ENCODE assay signal across 23 cellular contexts in genomic region chr1:63976006-63976405, GRCh38.
A peak's percentile ranks its signal among the peaks of the same experiment; 100 is the strongest.
DNase-seq lines count a peak whose midpoint lies in the region; ATAC-seq and TF ChIP-seq lines count a peak whose summit lies in the region.
"Had no signal": no experiment of that assay in that cellular context is flagged by ENCODE, and none has a peak within 500 bp of the region (broad histone marks: within the 10 kb centered on the region; RNA-seq: fewer than 3 reads in every experiment).

No MANE protein-coding gene starts in this region.

- H4K20me1 ChIP-seq in OCI-LY7 (ENCODE audit: insufficient read depth, low read length) = no peaks in the 10 kb centered on the region

- H3K79me2 ChIP-seq in OCI-LY7 (ENCODE audit: insufficient read depth, low read depth, low read length) = no peaks in the 10 kb centered on the region

- H3K27ac ChIP-seq in VCaP (peak overlapping the region; percentile 73), OCI-LY7 (ENCODE audit: low read depth, low read length, poor library complexity, severe bottlenecking) (no peak overlapping the region)

- H3K4me3 Mint-ChIP-seq in osteocyte (ENCODE audit: unreplicated experiment) = no peak overlapping the region
- H3K4me3 Mint-ChIP-seq in naive thymus-derived CD8-positive, alpha-beta T cell = no peak overlapping the region
- H3K4me3 Mint-ChIP-seq: CD8-positive, alpha-beta T cell had no signal

- no TSS peak for BruUV-seq in OCI-LY7 (replicated peaks; lab: Mats Ljungman, UMichigan)

- no peaks in the 10 kb centered on the region for H3K36me3 ChIP-seq in OCI-LY7 (ENCODE audit: insufficient read depth, low read length)

- peaks cover 8% of the 10 kb centered on the region for H3K4me1 Mint-ChIP-seq in osteocyte (ENCODE audit: unreplicated experiment)
- no peaks in the 10 kb centered on the region for H3K4me1 Mint-ChIP-seq in naive thymus-derived CD8-positive, alpha-beta T cell

- DNase-seq in glomerular visceral epithelial cell (ENCODE audit: extremely low spot score) = peak; percentile 75
- DNase-seq in osteocyte (ENCODE audit: extremely low spot score, unreplicated experiment) = no peak
- no peak for DNase-seq in OCI-LY7 (ENCODE audit: low spot score)
- DNase-seq in head of caudate nucleus = no peak
- no peak for DNase-seq in naive thymus-derived CD8-positive, alpha-beta T cell
- DNase-seq: Caco-2; CD8-positive, alpha-beta T cell; DMS 273 treated with DMSO at 0.1 percent for 48 hours; DMS79; EL; GDM1; HCEC 1CT; Kasumi-1; MV-4-11; NCI-H1105; NCI-H2029; NCI-H526 treated with DMSO at 0.1 percent for 48 hours had no signal

- H3K4me1 ChIP-seq in OCI-LY7 (ENCODE audit: insufficient read depth, low read length, poor library complexity, severe bottlenecking) = no peaks in the 10 kb centered on the region
- H3K4me1 ChIP-seq: Caco-2 had no signal

- no peaks in the 10 kb centered on the region for H3K9me3 ChIP-seq in OCI-LY7 (ENCODE audit: low read length)
- H3K9me3 ChIP-seq: Caco-2 had no signal

- POLR2A ChIA-PET in OCI-LY7 (lab: Charles Lee) = interaction anchor here (0.5 kb wide), 1 partner anchor 163 kb away, joined by 4 read pairs; no protein-coding TSS in a partner anchor
- POLR2A ChIA-PET in naive thymus-derived CD8-positive, alpha-beta T cell (lab: Charles Lee) = no interaction called here

- H3K4me2 ChIP-seq in OCI-LY7 (ENCODE audit: low read length) = no peak overlapping the region

- H2AFZ ChIP-seq in OCI-LY7 (ENCODE audit: low read length) = no peak overlapping the region

- H3K27me3 Mint-ChIP-seq in osteocyte (ENCODE audit: unreplicated experiment) = no peaks in the 10 kb centered on the region
- peaks cover 0 to 5% (median 0%) of the 10 kb centered on the region in 5 donors for H3K27me3 Mint-ChIP-seq in naive thymus-derived CD8-positive, alpha-beta T cell

- TF ChIP-seq CTCF in VCaP (conservative IDR thresholded peaks at IDR 0.05) (no peak), osteocyte (IDR thresholded peaks at IDR 0.05) (no peak), OCI-LY7 (conservative IDR thresholded peaks at IDR 0.05; ENCODE audit: low read length) (no peak)

- peak overlapping the region; percentile 5 for H3K27ac Mint-ChIP-seq in osteocyte (ENCODE audit: unreplicated experiment)
- H3K27ac Mint-ChIP-seq in naive thymus-derived CD8-positive, alpha-beta T cell = no peak overlapping the region
- H3K27ac Mint-ChIP-seq: CD8-positive, alpha-beta T cell had no signal

- no peak for ATAC-seq in esophagus mucosa
- ATAC-seq in naive thymus-derived CD8-positive, alpha-beta T cell = no peak
- ATAC-seq: CD8-positive, alpha-beta T cell; GM12878; K562; Panc1; SK-N-SH treated with all-trans-retinoic acid at 6 μM for 48 hours had no signal

- intact Hi-C loops in OCI-LY7 (cut with micrococcal nuclease; ENCODE audit: unreplicated experiment) = no loop called here
- intact Hi-C loops in head of caudate nucleus (cut with DNase I) = no loop called here

- H3K9me2 ChIP-seq in OCI-LY7 (ENCODE audit: insufficient read depth, low read length) = no peaks in the 10 kb centered on the region

- CTCF ChIA-PET in OCI-LY7 (lab: Charles Lee; ENCODE audit: unreplicated experiment) = no interaction called here

- H3K9me3 Mint-ChIP-seq in osteocyte (ENCODE audit: unreplicated experiment) = no peaks in the 10 kb centered on the region
- no peaks in the 10 kb centered on the region for H3K9me3 Mint-ChIP-seq in naive thymus-derived CD8-positive, alpha-beta T cell
- H3K9me3 Mint-ChIP-seq: CD8-positive, alpha-beta T cell had no signal

- peaks cover 4% of the 10 kb centered on the region for H3K36me3 Mint-ChIP-seq in osteocyte (ENCODE audit: unreplicated experiment)
- H3K36me3 Mint-ChIP-seq in naive thymus-derived CD8-positive, alpha-beta T cell = no peaks in the 10 kb centered on the region
- H3K36me3 Mint-ChIP-seq: CD8-positive, alpha-beta T cell had no signal

- no peak overlapping the region for H3K4me3 ChIP-seq in OCI-LY7 (ENCODE audit: low read depth, low read length, poor library complexity, severe bottlenecking)
- H3K4me3 ChIP-seq: GM12878, K562 had no signal
